ENCODE assay signal across 24 cellular contexts in the genomic region with DNA sequence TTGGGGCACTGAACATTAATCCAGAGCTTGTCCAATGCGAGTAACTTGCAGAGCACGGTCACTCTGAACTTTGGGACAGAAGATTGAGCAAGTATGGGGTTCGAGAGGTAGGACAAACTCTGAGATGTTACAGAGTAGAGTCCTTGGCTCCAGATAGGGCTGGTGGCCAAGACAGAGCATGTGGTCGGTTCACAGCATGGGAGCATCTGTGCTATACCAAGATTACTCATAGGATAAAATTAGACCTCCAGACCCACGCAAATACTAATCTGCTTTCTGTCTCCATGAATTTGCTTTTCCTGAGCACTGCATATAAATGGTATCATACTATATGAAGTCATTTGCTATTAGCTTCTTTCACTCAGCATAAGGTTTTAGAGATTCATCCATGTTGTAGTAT.
DNase-seq lines count a peak whose midpoint lies in the region; ATAC-seq and TF ChIP-seq lines count a peak whose summit lies in the region.
"Had no signal": no experiment of that assay in that cellular context is flagged by ENCODE, and none has a peak within 500 bp of the region (broad histone marks: within the 10 kb centered on the region; RNA-seq: fewer than 3 reads in every experiment).

No MANE protein-coding gene starts in this region.

- no TSS peak for BruUV-seq in IMR-90 (replicated peaks; lab: Mats Ljungman, UMichigan)

- TF ChIP-seq RAD21 in IMR-90 (IDR thresholded peaks at IDR 0.05; ENCODE audit: low read length) = no peak

- H3K4me2 ChIP-seq in IMR-90 (ENCODE audit: low read depth, low read length) = no peak overlapping the region
- H3K4me2 ChIP-seq: A549; BLaER1 treated with 17β-estradiol and CSF1 and Interleukin-3, amounts not matched to agents 10 nM and 100 nM; PC-9 had no signal

- H3K79me1 ChIP-seq in IMR-90 (ENCODE audit: low read depth in 1 of 2, low read length in 2 of 2) = no peaks in the 10 kb centered on the region

- no peak overlapping the region for H2BK120ac ChIP-seq in IMR-90 (ENCODE audit: low read depth, low read length)

- TF ChIP-seq CTCF in BJ (IDR thresholded peaks at IDR 0.05; ENCODE audit: insufficient read depth, low read depth, low read length) = no peak
- TF ChIP-seq CTCF in IMR-90 (conservative IDR thresholded peaks at IDR 0.05; ENCODE audit: low read depth, low read length) = no peak
- no peak for TF ChIP-seq CTCF in fibroblast of mammary gland (conservative IDR thresholded peaks at IDR 0.05; ENCODE audit: control insufficient read depth, insufficient read depth, low read depth, low read length)
- no peak for TF ChIP-seq CTCF in activated CD8-positive, alpha-beta T cell treated with anti-CD3 and anti-CD28 coated beads for 36 hours (IDR thresholded peaks at IDR 0.05)

- H3K27me3 ChIP-seq in BJ (ENCODE audit: control insufficient read depth, insufficient read depth, low read length) (peaks cover 2% of the 10 kb centered on the region), IMR-90 (ENCODE audit: control insufficient read depth, insufficient read depth, low read length) (peaks cover 8% of the 10 kb centered on the region)

- dilution Hi-C loops in IMR-90 (cut with HindIII; ENCODE audit: low sequenced_read_pairs, unreplicated experiment) = no loop called here

- 83% methylated on average over 2 of the region's 5 CpGs; no CpG with 5 or more reads in 1 of the 2 experiments for WGBS in IMR-90 (ENCODE audit: extremely low coverage in 2 of 2, insufficient read length in 1 of 2), 2 experiments

- no peak overlapping the region for H3K14ac ChIP-seq in IMR-90 (replicated peaks; ENCODE audit: low read depth, low read length)

- H3K9ac ChIP-seq in IMR-90 (ENCODE audit: low read depth, low read length) = no peak overlapping the region
- H3K9ac ChIP-seq: BLaER1 treated with 17β-estradiol and CSF1 and Interleukin-3, amounts not matched to agents 10 nM and 100 nM had no signal

- no peaks in the 10 kb centered on the region for H3K9me1 ChIP-seq in IMR-90 (ENCODE audit: insufficient read depth, low read length)

- H3K4me1 ChIP-seq in IMR-90 (ENCODE audit: control insufficient read depth, insufficient read depth, low read length) = peaks cover 6% of the 10 kb centered on the region
- H3K4me1 ChIP-seq: A549, Caco-2 had no signal

- no peak overlapping the region for H3K4me3 Mint-ChIP-seq in activated CD8-positive, alpha-beta T cell treated with anti-CD3 and anti-CD28 coated beads for 36 hours
- H3K4me3 Mint-ChIP-seq: CD4-positive, alpha-beta memory T cell had no signal

- H3K18ac ChIP-seq in IMR-90 (ENCODE audit: low read depth, low read length) = no peak overlapping the region

- CTCF ChIA-PET in BJ (lab: Yijun Ruan, JAX) (interaction anchor here (0.6 to 2.2 kb wide), 4 partner anchors 9 to 519 kb away, joined by 3 to 13 read pairs (median 4); no protein-coding TSS in a partner anchor), IMR-90 (lab: Yijun Ruan, JAX) (interaction anchor here (0.6 to 2.2 kb wide), 3 partner anchors 9 to 273 kb away, joined by 4 to 7 read pairs (median 4); no protein-coding TSS in a partner anchor)
- CTCF ChIA-PET in activated CD8-positive, alpha-beta T cell treated with anti-CD3 and anti-CD28 coated beads for 36 hours (lab: Charles Lee) = interaction anchor here (1.3 to 2.9 kb wide), 2 partner anchors 9 to 519 kb away, joined by 5 to 14 read pairs; no protein-coding TSS in a partner anchor

- H2BK15ac ChIP-seq in IMR-90 (ENCODE audit: low read depth, low read length) = no peak overlapping the region

- H3K27ac ChIP-seq in IMR-90 (ENCODE audit: insufficient read depth, low read length) = no peak overlapping the region
- H3K27ac ChIP-seq: A549; BLaER1 treated with 17β-estradiol and CSF1 and Interleukin-3, amounts not matched to agents 10 nM and 100 nM; PC-9; RWPE1 had no signal

- H3K4me3 ChIP-seq in BJ (ENCODE audit: low read depth, low read length) = no peak overlapping the region
- no peak overlapping the region for H3K4me3 ChIP-seq in IMR-90 (ENCODE audit: insufficient read depth, low read depth, low read length)
- no peak overlapping the region for H3K4me3 ChIP-seq in fibroblast of mammary gland (ENCODE audit: control insufficient read depth, low read depth, low read length)
- H3K4me3 ChIP-seq: A549; BLaER1 treated with 17β-estradiol and CSF1 and Interleukin-3, amounts not matched to agents 10 nM and 100 nM; PC-9 had no signal

- H4K20me1 ChIP-seq in IMR-90 (ENCODE audit: insufficient read depth, low read length) = no peaks in the 10 kb centered on the region
- H4K20me1 ChIP-seq: BLaER1 treated with 17β-estradiol and CSF1 and Interleukin-3, amounts not matched to agents 10 nM and 100 nM had no signal

- H3K56ac ChIP-seq in IMR-90 (ENCODE audit: extremely low read depth, insufficient read depth, low read length) = no peak overlapping the region

- no peak overlapping the region for H2AK9ac ChIP-seq in IMR-90 (replicated peaks; ENCODE audit: low read depth, low read length, poor library complexity)

- H4K8ac ChIP-seq in IMR-90 (ENCODE audit: low read depth in 2 of 2, low read length in 2 of 2) = no peak overlapping the region

- H4K91ac ChIP-seq in IMR-90 (ENCODE audit: insufficient read depth, low read depth, low read length) = no peak overlapping the region

- no peaks in the 10 kb centered on the region for H3K9me3 Mint-ChIP-seq in activated CD8-positive, alpha-beta T cell treated with anti-CD3 and anti-CD28 coated beads for 36 hours

- H3K36me3 ChIP-seq in BJ (ENCODE audit: control insufficient read depth, insufficient read depth, low read length) = no peaks in the 10 kb centered on the region
- no peaks in the 10 kb centered on the region for H3K36me3 ChIP-seq in IMR-90 (ENCODE audit: control insufficient read depth, insufficient read depth, low read length)
- H3K36me3 ChIP-seq: BLaER1 treated with 17β-estradiol and CSF1 and Interleukin-3, amounts not matched to agents 10 nM and 100 nM had no signal

- H3K9me3 ChIP-seq in IMR-90 (ENCODE audit: control insufficient read depth, insufficient read depth, low read length) = no peaks in the 10 kb centered on the region
- H3K9me3 ChIP-seq: A549; BLaER1 treated with 17β-estradiol and CSF1 and Interleukin-3, amounts not matched to agents 10 nM and 100 nM; Caco-2 had no signal

- H3K27ac Mint-ChIP-seq in activated CD8-positive, alpha-beta T cell treated with anti-CD3 and anti-CD28 coated beads for 36 hours = no peak overlapping the region
- H3K27ac Mint-ChIP-seq: CD4-positive, alpha-beta memory T cell had no signal

- no peak overlapping the region for H2AK5ac ChIP-seq in IMR-90 (ENCODE audit: low read depth, low read length)

- H3K23ac ChIP-seq in IMR-90 (ENCODE audit: low read depth, low read length) = no peak overlapping the region

- in situ Hi-C loops in IMR-90 (cut with MboI; ENCODE audit: low sequenced_read_pairs) = no loop called here

- H4K5ac ChIP-seq in IMR-90 (ENCODE audit: low read depth, low read length) = no peak overlapping the region

- POLR2A ChIA-PET in BJ (lab: Charles Lee) = no interaction called here
- POLR2A ChIA-PET in IMR-90 (lab: Charles Lee; ENCODE audit: unreplicated experiment) = no interaction called here
- POLR2A ChIA-PET in activated CD8-positive, alpha-beta T cell treated with anti-CD3 and anti-CD28 coated beads for 36 hours (lab: Charles Lee) = no interaction called here

- H3K4me1 Mint-ChIP-seq in activated CD8-positive, alpha-beta T cell treated with anti-CD3 and anti-CD28 coated beads for 36 hours (ENCODE audit: low read depth) = no peaks in the 10 kb centered on the region
- H3K4me1 Mint-ChIP-seq: CD4-positive, alpha-beta memory T cell had no signal

- H2BK20ac ChIP-seq in IMR-90 (ENCODE audit: low read depth, low read length) = no peak overlapping the region

- no peak for TF ChIP-seq POLR2A in IMR-90 (IDR thresholded peaks at IDR 0.05; ENCODE audit: low read depth, low read length)

- peaks cover 22% of the 10 kb centered on the region for H3K27me3 Mint-ChIP-seq in activated CD8-positive, alpha-beta T cell treated with anti-CD3 and anti-CD28 coated beads for 36 hours

- peak; percentile 55 for DNase-seq in AG08395 (ENCODE audit: low spot score)
- peak; percentile 31 for DNase-seq in BJ (ENCODE audit: low read depth)
- DNase-seq in IMR-90 = peak; percentile 74
- peak; percentile 66 for DNase-seq in fibroblast of mammary gland (ENCODE audit: low read depth)
- no peak for DNase-seq in NCI-H2081 treated with DMSO at 0.1 percent for 48 hours (lab: John Stamatoyannopoulos, UW)
- no peak for DNase-seq in activated CD8-positive, alpha-beta T cell treated with anti-CD3 and anti-CD28 coated beads for 36 hours
- no peak for DNase-seq in NCI-H526 (lab: John Stamatoyannopoulos, UW)
- no peak for DNase-seq in inferior parietal cortex (ENCODE audit: extremely low spot score)
- DNase-seq: Caco-2; CD4-positive, alpha-beta memory T cell; DMS153; GDM1; Kasumi-1; NCI-H1048; NCI-H1417 treated with DMSO at 0.1 percent for 48 hours; NCI-H187; NCI-H510A; NCI-H748 treated with DMSO at 0.1 percent for 48 hours; PC-9 had no signal

- no peak overlapping the region for H2BK5ac ChIP-seq in IMR-90 (ENCODE audit: low read depth, low read length, poor library complexity, severe bottlenecking)

- H3K4ac ChIP-seq in IMR-90 (ENCODE audit: low read depth, low read length) = 0 out of 2 replicates have a peak overlapping the region, but pooled peaks have one; percentile 15

- H2AFZ ChIP-seq in IMR-90 (replicated peaks; ENCODE audit: low read length, poor library complexity) = no peak overlapping the region
- H2AFZ ChIP-seq: PC-9 had no signal

- intact Hi-C loops in IMR-90 (cut with micrococcal nuclease) = no loop called here
- intact Hi-C loops in activated CD8-positive, alpha-beta T cell treated with anti-CD3 and anti-CD28 coated beads for 36 hours (cut with micrococcal nuclease) = no loop called here

- no peak for ATAC-seq in IMR-90 (ENCODE audit: low read depth)
- no peak for ATAC-seq in activated CD8-positive, alpha-beta T cell treated with anti-CD3 and anti-CD28 coated beads for 36 hours
- ATAC-seq: A549, HCT116, SK-N-SH treated with all-trans-retinoic acid at 6 μM for 48 hours had no signal

- H3K36me3 Mint-ChIP-seq in activated CD8-positive, alpha-beta T cell treated with anti-CD3 and anti-CD28 coated beads for 36 hours (ENCODE audit: low read depth) = no peaks in the 10 kb centered on the region
- H3K36me3 Mint-ChIP-seq: CD4-positive, alpha-beta memory T cell had no signal

TF ChIP-seq in IMR-90, 13 proteins besides CTCF, POLR2A, EP300 and RAD21 (continues in another document):
- TF ChIP-seq SMC3 (IDR thresholded peaks at IDR 0.05; ENCODE audit: low read depth, low read length) (no peak), CEBPB (IDR thresholded peaks at IDR 0.05; ENCODE audit: low read depth, low read length) (no peak), CHD1 (IDR thresholded peaks at IDR 0.05; ENCODE audit: low read depth, low read length) (no peak)
- TF ChIP-seq, protein P1, sequence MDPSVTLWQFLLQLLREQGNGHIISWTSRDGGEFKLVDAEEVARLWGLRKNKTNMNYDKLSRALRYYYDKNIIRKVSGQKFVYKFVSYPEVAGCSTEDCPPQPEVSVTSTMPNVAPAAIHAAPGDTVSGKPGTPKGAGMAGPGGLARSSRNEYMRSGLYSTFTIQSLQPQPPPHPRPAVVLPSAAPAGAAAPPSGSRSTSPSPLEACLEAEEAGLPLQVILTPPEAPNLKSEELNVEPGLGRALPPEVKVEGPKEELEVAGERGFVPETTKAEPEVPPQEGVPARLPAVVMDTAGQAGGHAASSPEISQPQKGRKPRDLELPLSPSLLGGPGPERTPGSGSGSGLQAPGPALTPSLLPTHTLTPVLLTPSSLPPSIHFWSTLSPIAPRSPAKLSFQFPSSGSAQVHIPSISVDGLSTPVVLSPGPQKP (IDR thresholded peaks at IDR 0.05; ENCODE audit: borderline replicate concordance, low read depth, low read length) = no peak

Comparison
In these comparisons a context has a peak if more than half of its experiments do, and no peak if none do; other contexts are left out.
1. DNase-seq: peak in AG08395 (single experiment), BJ (single experiment), IMR-90 (single experiment) and fibroblast of mammary gland (single experiment); none in NCI-H2081 treated with DMSO at 0.1 percent for 48 hours (single experiment), activated CD8-positive, alpha-beta T cell treated with anti-CD3 and anti-CD28 coated beads for 36 hours (single experiment), NCI-H526 (0 of 2) and inferior parietal cortex (single experiment).